In genomic region chr18:13394794-13395193, GRCh38 we compare ENCODE assay signal across 19 cellular contexts.
DNase-seq lines count a peak whose midpoint lies in the region; ATAC-seq, FAIRE-seq and TF ChIP-seq lines count a peak whose summit lies in the region.
"Had no signal": no experiment of that assay in that cellular context is flagged by ENCODE, and none has a peak within 500 bp of the region (broad histone marks: within the 10 kb centered on the region; RNA-seq: fewer than 3 reads in every experiment).

No MANE protein-coding gene starts in this region.

- no peaks in the 10 kb centered on the region for H3K9me3 ChIP-seq in endodermal cell (ENCODE audit: control insufficient read depth, low read length)
- H3K9me3 ChIP-seq: gastrocnemius medialis, prostate gland had no signal

- DNase-seq in activated T-cell treated with anti-CD3 and anti-CD28 coated beads, Interleukin-2, amount 50 U/mL, for 48 hours, result peak; percentile 2 to 13
- no peak for DNase-seq in activated T-cell treated with anti-CD3 and anti-CD28 coated beads, Interleukin-2, amount 50 U/mL, for 4 hours
- DNase-seq in NCI-H510A (lab: John Stamatoyannopoulos, UW) (peak; percentile 58), erythroblast (lab: John Stamatoyannopoulos, UW) (peak; percentile 26 to 40), urothelium cell line (ENCODE audit: low spot score) (no peak), RKO (ENCODE audit: low spot score) (no peak), endodermal cell (no peak), NK-92 (lab: John Stamatoyannopoulos, UW; ENCODE audit: unreplicated experiment) (no peak)
- DNase-seq: activated CD4-positive, CD25-positive, alpha-beta regulatory T cell; activated CD8-positive, alpha-beta memory T cell treated with anti-CD3 and anti-CD28 coated beads, Interleukin-2, amount 50 U/mL, for 4 hours; CD4-positive, alpha-beta T cell; cortex of kidney; gastrocnemius medialis had no signal

- FAIRE-seq in urothelium cell line (lab: Jason Lieb, UNC), result peak; percentile 20
- FAIRE-seq: RCC 7860 had no signal

- TF ChIP-seq POLR2A in erythroblast (IDR thresholded peaks at IDR 0.05; ENCODE audit: low read length), result no peak

- H3K36me3 ChIP-seq in endodermal cell (ENCODE audit: control insufficient read depth, insufficient read depth, low read length), result no peaks in the 10 kb centered on the region
- H3K36me3 ChIP-seq: gastrocnemius medialis, prostate gland had no signal

- peaks cover 6% of the 10 kb centered on the region for H3K4me1 ChIP-seq in endodermal cell (ENCODE audit: control insufficient read depth, insufficient read depth, low read length)
- H3K4me1 ChIP-seq: gastrocnemius medialis, prostate gland had no signal

- no peak overlapping the region for H3K27ac Mint-ChIP-seq in endodermal cell
- H3K27ac Mint-ChIP-seq: activated naive CD4-positive, alpha-beta T cell treated with anti-CD3 and anti-CD28 coated beads, Interleukin-2, amount 50 U/mL, for 24 hours; brain; CD4-positive, alpha-beta T cell; natural killer cell treated with Interleukin-12 subunit alpha and Interleukin-12 subunit beta and Interleukin-15 and Interleukin-18, amount 100 ng/mL, for 72 hours; stimulated activated memory B cell treated with anti-CD40 and anti-IgM and Interleukin-4, amounts not matched to agents 10 μg/mL and 1 μg/mL and 100 μg/mL, for 72 hours had no signal

- H3K27me3 Mint-ChIP-seq in activated T-cell treated with anti-CD3 and anti-CD28 coated beads, Interleukin-2, amount 50 U/mL, for 4 hours (ENCODE audit: low read depth), result no peaks in the 10 kb centered on the region
- no peaks in the 10 kb centered on the region for H3K27me3 Mint-ChIP-seq in endodermal cell (ENCODE audit: insufficient read depth)
- H3K27me3 Mint-ChIP-seq: activated naive CD4-positive, alpha-beta T cell treated with anti-CD3 and anti-CD28 coated beads, Interleukin-2, amount 50 U/mL, for 24 hours; CD4-positive, alpha-beta T cell; stimulated activated memory B cell treated with anti-CD40 and anti-IgM and Interleukin-4, amounts not matched to agents 10 μg/mL and 1 μg/mL and 100 μg/mL, for 72 hours had no signal

- peaks cover 2% of the 10 kb centered on the region for H3K36me3 Mint-ChIP-seq in activated T-cell treated with anti-CD3 and anti-CD28 coated beads, Interleukin-2, amount 50 U/mL, for 4 hours (ENCODE audit: insufficient read depth)
- H3K36me3 Mint-ChIP-seq in endodermal cell (ENCODE audit: low read depth), result no peaks in the 10 kb centered on the region
- H3K36me3 Mint-ChIP-seq: brain; natural killer cell treated with Interleukin-12 subunit alpha and Interleukin-12 subunit beta and Interleukin-15 and Interleukin-18, amount 100 ng/mL, for 72 hours; stimulated activated memory B cell treated with anti-CD40 and anti-IgM and Interleukin-4, amounts not matched to agents 10 μg/mL and 1 μg/mL and 100 μg/mL, for 72 hours had no signal

- no peak overlapping the region for H3K27ac ChIP-seq in endodermal cell (ENCODE audit: low read depth, low read length)
- H3K27ac ChIP-seq: gastrocnemius medialis, prostate gland had no signal

- H3K4me1 Mint-ChIP-seq in activated T-cell treated with anti-CD3 and anti-CD28 coated beads, Interleukin-2, amount 50 U/mL, for 4 hours (ENCODE audit: low read depth), result peaks cover 8% of the 10 kb centered on the region
- H3K4me1 Mint-ChIP-seq in endodermal cell, result no peaks in the 10 kb centered on the region
- H3K4me1 Mint-ChIP-seq: stimulated activated memory B cell treated with anti-CD40 and anti-IgM and Interleukin-4, amounts not matched to agents 10 μg/mL and 1 μg/mL and 100 μg/mL, for 72 hours had no signal

- H3K27me3 ChIP-seq in endodermal cell (ENCODE audit: control insufficient read depth, insufficient read depth, low read length, poor library complexity, severe bottlenecking), result no peaks in the 10 kb centered on the region
- H3K27me3 ChIP-seq: gastrocnemius medialis had no signal

- TF ChIP-seq CTCF in endodermal cell (conservative IDR thresholded peaks at IDR 0.05), result no peak

- ATAC-seq in activated T-cell treated with anti-CD3 and anti-CD28 coated beads, Interleukin-2, amount 50 U/mL, for 4 hours, result no peak
- ATAC-seq: gastrocnemius medialis; natural killer cell treated with Interleukin-12 subunit alpha and Interleukin-12 subunit beta and Interleukin-15 and Interleukin-18, amount 100 ng/mL, for 72 hours; stimulated activated memory B cell treated with anti-CD40 and anti-IgM and Interleukin-4, amounts not matched to agents 10 μg/mL and 1 μg/mL and 100 μg/mL, for 72 hours had no signal

- 88 to 100% methylated on average over 2 to 3 of the region's 3 CpGs for WGBS in endodermal cell (ENCODE audit: insufficient coverage in 1 of 2, insufficient read length in 1 of 2), 2 experiments

- no peak overlapping the region for H3K4me3 ChIP-seq in endodermal cell (ENCODE audit: low read length)
- H3K4me3 ChIP-seq: gastrocnemius medialis, prostate gland had no signal

- H3K9ac ChIP-seq in endodermal cell (ENCODE audit: extremely low read depth, low read length, poor library complexity, severe bottlenecking), result no peak overlapping the region

- H3K9me3 Mint-ChIP-seq in activated T-cell treated with anti-CD3 and anti-CD28 coated beads, Interleukin-2, amount 50 U/mL, for 4 hours, result no peaks in the 10 kb centered on the region
- no peaks in the 10 kb centered on the region for H3K9me3 Mint-ChIP-seq in endodermal cell
- H3K9me3 Mint-ChIP-seq: activated naive CD4-positive, alpha-beta T cell treated with anti-CD3 and anti-CD28 coated beads, Interleukin-2, amount 50 U/mL, for 24 hours; brain; CD4-positive, alpha-beta T cell; natural killer cell treated with Interleukin-12 subunit alpha and Interleukin-12 subunit beta and Interleukin-15 and Interleukin-18, amount 100 ng/mL, for 72 hours; stimulated activated memory B cell treated with anti-CD40 and anti-IgM and Interleukin-4, amounts not matched to agents 10 μg/mL and 1 μg/mL and 100 μg/mL, for 72 hours had no signal

- no peak overlapping the region for H3K4me3 Mint-ChIP-seq in activated T-cell treated with anti-CD3 and anti-CD28 coated beads, Interleukin-2, amount 50 U/mL, for 4 hours
- no peak overlapping the region for H3K4me3 Mint-ChIP-seq in endodermal cell
- H3K4me3 Mint-ChIP-seq: activated naive CD4-positive, alpha-beta T cell treated with anti-CD3 and anti-CD28 coated beads, Interleukin-2, amount 50 U/mL, for 24 hours; brain; CD4-positive, alpha-beta T cell; natural killer cell treated with Interleukin-12 subunit alpha and Interleukin-12 subunit beta and Interleukin-15 and Interleukin-18, amount 100 ng/mL, for 72 hours; stimulated activated memory B cell treated with anti-CD40 and anti-IgM and Interleukin-4, amounts not matched to agents 10 μg/mL and 1 μg/mL and 100 μg/mL, for 72 hours had no signal

Comparison
In these comparisons a context has a peak if more than half of its experiments do, and no peak if none do; other contexts are left out.
1. DNase-seq: peak in activated T-cell treated with anti-CD3 and anti-CD28 coated beads, Interleukin-2, amount 50 U/mL, for 48 hours (2 of 2), NCI-H510A (single experiment) and erythroblast (2 of 2); none in activated T-cell treated with anti-CD3 and anti-CD28 coated beads, Interleukin-2, amount 50 U/mL, for 4 hours (single experiment), urothelium cell line (single experiment), RKO (single experiment), endodermal cell (single experiment) and NK-92 (single experiment).